14 cellular contexts compared by ENCODE assay signal in the genomic region with DNA sequence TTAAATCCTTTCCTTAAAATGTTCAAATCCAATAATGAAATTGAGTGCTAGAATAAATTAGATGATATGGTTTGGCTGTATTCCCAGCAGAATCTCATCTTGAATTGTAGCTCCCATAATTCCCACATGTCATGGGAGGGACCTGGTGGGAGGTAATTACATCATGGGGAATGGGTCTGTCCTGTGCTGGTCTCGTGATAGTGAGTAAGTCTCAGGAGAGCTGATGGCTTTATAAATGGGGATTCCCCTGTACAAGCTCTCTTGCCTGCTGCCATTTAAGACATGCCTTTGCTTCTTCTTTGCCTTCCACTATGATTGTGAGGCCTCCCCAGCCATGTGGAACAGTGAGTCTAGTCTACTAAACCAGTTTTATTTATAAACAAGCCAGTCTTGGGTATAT.
DNase-seq lines count a peak whose midpoint lies in the region; ATAC-seq and TF ChIP-seq lines count a peak whose summit lies in the region.
"Had no signal": no experiment of that assay in that cellular context is flagged by ENCODE, and none has a peak within 500 bp of the region (broad histone marks: within the 10 kb centered on the region; RNA-seq: fewer than 3 reads in every experiment).

No MANE protein-coding gene starts in this region.

- no CpG with 5 or more reads among the region's 1 CpG for WGBS in mesendoderm (ENCODE audit: extremely low coverage, insufficient coverage, low lambda C conversion rate)
- 56 to 79% (median 68%) methylated on average over 1 of the region's 1 CpG for WGBS in ovary, 3 donors

- TF ChIP-seq CTCF in epithelial cell of esophagus (IDR thresholded peaks at IDR 0.05; ENCODE audit: insufficient read depth, low read depth, low read length, missing control alignments) (no peak), ovary (IDR thresholded peaks at IDR 0.05) (no peak)

- no peak overlapping the region for H3K23ac ChIP-seq in mesendoderm (ENCODE audit: low read length)

- H3K4me1 ChIP-seq in mesendoderm (ENCODE audit: control insufficient read depth, low read depth, low read length) (no peaks in the 10 kb centered on the region), ovary (ENCODE audit: insufficient read depth) (no peaks in the 10 kb centered on the region)
- H3K4me1 ChIP-seq: BLaER1 had no signal

- H4K8ac ChIP-seq in mesendoderm (ENCODE audit: low read depth, low read length): no peak overlapping the region

- H3K56ac ChIP-seq in mesendoderm (ENCODE audit: low read length): no peak overlapping the region

- H4K5ac ChIP-seq in mesendoderm (ENCODE audit: low read length): no peak overlapping the region

- DNase-seq in Caki2 (ENCODE audit: low read depth): peak; percentile 15
- DNase-seq in epithelial cell of esophagus (ENCODE audit: low read depth): peak; percentile 3
- no peak for DNase-seq in mesendoderm
- no peak for DNase-seq in ovary
- DNase-seq in HEK293T (ENCODE audit: extremely low spot score): no peak
- DNase-seq: AML-193; Calu3; CD4-positive, alpha-beta memory T cell; DMS79 treated with DMSO at 0.1 percent for 48 hours; GF-D8; H9 had no signal

- no peak for TF ChIP-seq EP300 in ovary (IDR thresholded peaks at IDR 0.05)

- POLR2A ChIA-PET in HEK293T (lab: Yijun Ruan, JAX): no interaction called here

- no peak for TF ChIP-seq POLR2A in ovary (IDR thresholded peaks at IDR 0.05)

- H2BK15ac ChIP-seq in mesendoderm (replicated peaks; ENCODE audit: low read depth): peak overlapping the region; percentile 88

- no peak overlapping the region for H3K27ac ChIP-seq in mesendoderm (ENCODE audit: low read depth, low read length)
- no peak overlapping the region for H3K27ac ChIP-seq in ovary
- H3K27ac ChIP-seq: BLaER1, HL-60 had no signal

- H3K9ac ChIP-seq in mesendoderm (ENCODE audit: low read length): no peak overlapping the region
- H3K9ac ChIP-seq: BLaER1 had no signal

- H3K36me3 ChIP-seq in mesendoderm (ENCODE audit: control insufficient read depth, insufficient read depth, low read length) (no peaks in the 10 kb centered on the region), ovary (no peaks in the 10 kb centered on the region)
- H3K36me3 ChIP-seq: BLaER1 had no signal

- H3K79me1 ChIP-seq in mesendoderm (ENCODE audit: low read length): no peaks in the 10 kb centered on the region

- H2BK5ac ChIP-seq in mesendoderm (ENCODE audit: low read length): no peak overlapping the region

- no peak overlapping the region for H2BK120ac ChIP-seq in mesendoderm (ENCODE audit: low read depth, low read length)

- in situ Hi-C loops in Caki2 (cut with HindIII; ENCODE audit: low pct_unique_long_range_greater_than_20kb, low sequenced_read_pairs): no loop called here

- H3K27me3 ChIP-seq in mesendoderm (ENCODE audit: insufficient read depth, low read length, poor library complexity): no peaks in the 10 kb centered on the region
- H3K27me3 ChIP-seq in ovary: no peaks in the 10 kb centered on the region
- H3K27me3 ChIP-seq: BLaER1 had no signal

- intact Hi-C loops in ovary (cut with DNase I): no loop called here

- H3K18ac ChIP-seq in mesendoderm (ENCODE audit: low read length): no peak overlapping the region

- no peaks in the 10 kb centered on the region for H3K79me2 ChIP-seq in mesendoderm (ENCODE audit: control insufficient read depth, insufficient read depth, low read length)

- no peak for ATAC-seq in HG02840 (IDR thresholded peaks at IDR 0.05; ENCODE audit: low FRiP score, unreplicated experiment)

- CTCF ChIA-PET in HEK293T (lab: Yijun Ruan, JAX): no interaction called here

- no peak overlapping the region for H3K4me2 ChIP-seq in mesendoderm (ENCODE audit: low read length)
- H3K4me2 ChIP-seq: BLaER1 had no signal

- H3K4ac ChIP-seq in mesendoderm (ENCODE audit: low read depth, low read length): no peak overlapping the region

- H3K4me3 ChIP-seq in epithelial cell of esophagus (ENCODE audit: low read length): no peak overlapping the region
- H3K4me3 ChIP-seq in mesendoderm (ENCODE audit: low read length): no peak overlapping the region
- H3K4me3 ChIP-seq in ovary: no peak overlapping the region
- H3K4me3 ChIP-seq: BLaER1 had no signal

- no peak overlapping the region for H2AK5ac ChIP-seq in mesendoderm (ENCODE audit: low read length)

- no peaks in the 10 kb centered on the region for H3K9me3 ChIP-seq in ovary
- H3K9me3 ChIP-seq: BLaER1 had no signal

TF ChIP-seq in HEK293T, 16 proteins besides CTCF, POLR2A, EP300 and RAD21:
- TF ChIP-seq HDGF (IDR thresholded peaks at IDR 0.05; ENCODE audit: borderline replicate concordance) (no peak), CTBP1 (IDR thresholded peaks at IDR 0.05; ENCODE audit: borderline replicate concordance) (no peak), BHLHE40 (IDR thresholded peaks at IDR 0.05; ENCODE audit: borderline replicate concordance) (no peak), ZNF384 (IDR thresholded peaks at IDR 0.05) (no peak), TARDBP (IDR thresholded peaks at IDR 0.05) (no peak), FOXK2 (IDR thresholded peaks at IDR 0.05) (no peak), SP1 (IDR thresholded peaks at IDR 0.05) (no peak), ELF4 (IDR thresholded peaks at IDR 0.05) (no peak), SUZ12 (IDR thresholded peaks at IDR 0.05) (no peak), LEF1 (IDR thresholded peaks at IDR 0.05; ENCODE audit: borderline replicate concordance) (no peak), NFRKB (IDR thresholded peaks at IDR 0.05) (no peak), ARNT (IDR thresholded peaks at IDR 0.05) (no peak), FOXA1 (IDR thresholded peaks at IDR 0.05) (no peak), L3MBTL2 (conservative IDR thresholded peaks at IDR 0.05) (no peak), FOXM1 (IDR thresholded peaks at IDR 0.05; ENCODE audit: borderline replicate concordance) (no peak)
- TF ChIP-seq, protein P1, sequence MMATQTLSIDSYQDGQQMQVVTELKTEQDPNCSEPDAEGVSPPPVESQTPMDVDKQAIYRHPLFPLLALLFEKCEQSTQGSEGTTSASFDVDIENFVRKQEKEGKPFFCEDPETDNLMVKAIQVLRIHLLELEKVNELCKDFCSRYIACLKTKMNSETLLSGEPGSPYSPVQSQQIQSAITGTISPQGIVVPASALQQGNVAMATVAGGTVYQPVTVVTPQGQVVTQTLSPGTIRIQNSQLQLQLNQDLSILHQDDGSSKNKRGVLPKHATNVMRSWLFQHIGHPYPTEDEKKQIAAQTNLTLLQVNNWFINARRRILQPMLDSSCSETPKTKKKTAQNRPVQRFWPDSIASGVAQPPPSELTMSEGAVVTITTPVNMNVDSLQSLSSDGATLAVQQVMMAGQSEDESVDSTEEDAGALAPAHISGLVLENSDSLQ (IDR thresholded peaks at IDR 0.05): no peak

Comparison
In these comparisons a context has a peak if more than half of its experiments do, and no peak if none do; other contexts are left out.
1. DNase-seq: peak in Caki2 (single experiment) and epithelial cell of esophagus (single experiment); none in mesendoderm (single experiment), ovary (0 of 5) and HEK293T (single experiment).